ENCODE assay signal across 1 cellular context in the genomic region with DNA sequence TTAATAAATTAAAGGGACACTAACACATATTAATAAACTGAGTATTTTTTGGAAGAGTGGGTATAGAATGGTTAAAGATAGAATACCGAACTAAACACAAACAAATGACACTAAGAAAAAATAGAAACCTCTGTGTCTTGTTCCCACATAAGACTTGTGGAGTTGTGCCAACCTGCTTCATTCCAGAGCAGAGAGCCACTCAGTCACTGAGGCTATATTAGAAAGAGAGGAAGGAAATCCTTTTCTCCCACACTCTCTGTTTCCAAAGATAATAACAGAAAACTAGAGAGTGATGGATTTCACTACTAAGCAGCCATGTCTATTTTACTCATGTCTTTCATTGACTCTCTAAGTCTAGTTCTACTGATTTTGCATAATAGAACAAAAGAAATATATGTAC.
TF ChIP-seq lines count a peak whose summit lies in the region.

No MANE protein-coding gene starts in this region.

TF ChIP-seq in endothelial cell of umbilical vein, 7 proteins besides CTCF, POLR2A, EP300 and RAD21 (continued from another document):
- TF ChIP-seq JUN (IDR thresholded peaks at IDR 0.05; ENCODE audit: borderline replicate concordance, insufficient read depth, insufficient read length, low read depth) = no peak
